ENCODE assay signal across 6 cellular contexts in genomic region chr2:129981689-129982088, GRCh38. TPM values are rescaled to one million over a fixed set of nuclear protein-coding genes. Genes with fewer than 3 reads are reported as not detected.
"Had no signal": no experiment of that assay in that cellular context is flagged by ENCODE, and none has a peak within 500 bp of the region (broad histone marks: within the 10 kb centered on the region; RNA-seq: fewer than 3 reads in every experiment).

No MANE protein-coding gene starts in this region.

RNA-seq across cellular contexts. Expression of gene RAB6C, which starts 2.2 kb away (rescaled TPM):
- total RNA-seq: activated B cell treated with CpG ODN at 0.5 μM for 24 hours; activated CD4-positive, alpha-beta T cell treated with anti-CD3 and anti-CD28 coated beads, Interleukin-2, amount 10 ng/mL, durations not matched to agents 24 days and 14 days; activated T-helper 1 cell treated with anti-CD3 and anti-CD28 coated beads, Interleukin-12 subunit alpha, Interleukin-12 subunit beta, Interleukin-2, Interleukin-4 antibody, amounts not matched to agents 30 ng/mL and 10 ng/mL and 1 ng/mL, durations not matched to agents 14 hours and 24 hours and 36 hours; SK-MEL-5; T-helper 17 cell had no signal
- polyA plus RNA-seq: aorta had no signal
